ENCODE assay signal across 9 cellular contexts in genomic region chr9:87714819-87715218, GRCh38. TPM values are rescaled to one million over a fixed set of nuclear protein-coding genes. Genes with fewer than 3 reads are reported as not detected.
DNase-seq lines count a peak whose midpoint lies in the region; ATAC-seq, FAIRE-seq and TF ChIP-seq lines count a peak whose summit lies in the region.
"Had no signal": no experiment of that assay in that cellular context is flagged by ENCODE, and none has a peak within 500 bp of the region (broad histone marks: within the 10 kb centered on the region; RNA-seq: fewer than 3 reads in every experiment).

No MANE protein-coding gene starts in this region.

- no peaks in the 10 kb centered on the region for H3K9me3 ChIP-seq in small intestine (ENCODE audit: control insufficient read depth, low read depth)
- H3K9me3 ChIP-seq: HAP-1 had no signal

- ATAC-seq in activated CD4-positive, alpha-beta T cell treated with anti-CD3 and anti-CD28 coated beads for 36 hours = no peak
- ATAC-seq in HG03025 (IDR thresholded peaks at IDR 0.05; ENCODE audit: low FRiP score, unreplicated experiment) = no peak

- CTCF ChIA-PET in HEK293T (lab: Yijun Ruan, JAX) = no interaction called here
- CTCF ChIA-PET in activated CD4-positive, alpha-beta T cell treated with anti-CD3 and anti-CD28 coated beads for 36 hours (lab: Charles Lee) = interaction anchor here (0.6 to 1.4 kb wide), 5 partner anchors 17 to 379 kb away, joined by 3 to 4 read pairs (median 3); no protein-coding TSS in a partner anchor

- no peak overlapping the region for H3K27ac Mint-ChIP-seq in activated CD4-positive, alpha-beta T cell treated with anti-CD3 and anti-CD28 coated beads for 36 hours

- 49 to 64% (median 53%) methylated on average over 2 of the region's 2 CpGs for WGBS in small intestine, 3 donors

- intact Hi-C loops in activated CD4-positive, alpha-beta T cell treated with anti-CD3 and anti-CD28 coated beads for 36 hours (cut with DNase I, micrococcal nuclease) = loop anchor here in 1 of 2 experiments (5.0 kb wide), 1 partner anchor 97 kb away; no protein-coding TSS in a partner anchor

- in situ Hi-C loops in SK-MEL-5 (cut with HindIII; ENCODE audit: low pct_unique_long_range_greater_than_20kb, low sequenced_read_pairs) = no loop called here

- no peaks in the 10 kb centered on the region for H3K36me3 ChIP-seq in small intestine (ENCODE audit: control insufficient read depth in 2 of 2, insufficient read depth in 2 of 2, low read length in 2 of 2)
- H3K36me3 ChIP-seq: HAP-1 had no signal

- no peaks in the 10 kb centered on the region for H3K27me3 ChIP-seq in small intestine (ENCODE audit: control insufficient read depth in 2 of 2, insufficient read depth in 2 of 2, low read length in 2 of 2)

- POLR2A ChIA-PET in HEK293T (lab: Yijun Ruan, JAX) = interaction anchor here (1.1 kb wide), 1 partner anchor 11 kb away, joined by 3 read pairs; the partner anchor contains the start of gene CTSL
- POLR2A ChIA-PET in activated CD4-positive, alpha-beta T cell treated with anti-CD3 and anti-CD28 coated beads for 36 hours (lab: Charles Lee) = no interaction called here

- H3K4me1 ChIP-seq in small intestine (ENCODE audit: control insufficient read depth in 2 of 2, insufficient read depth in 1 of 2, low read depth in 1 of 2, low read length in 1 of 2) = no peaks in the 10 kb centered on the region

- no peak for FAIRE-seq in small intestine (lab: Jason Lieb, UNC)

- no peaks in the 10 kb centered on the region for H3K9me3 Mint-ChIP-seq in activated CD4-positive, alpha-beta T cell treated with anti-CD3 and anti-CD28 coated beads for 36 hours (ENCODE audit: low read depth)

- H3K4me1 Mint-ChIP-seq in activated CD4-positive, alpha-beta T cell treated with anti-CD3 and anti-CD28 coated beads for 36 hours = peaks cover 32% of the 10 kb centered on the region

- no peaks in the 10 kb centered on the region for H3K36me3 Mint-ChIP-seq in activated CD4-positive, alpha-beta T cell treated with anti-CD3 and anti-CD28 coated beads for 36 hours (ENCODE audit: low read depth)

- H3K4me3 ChIP-seq in small intestine (ENCODE audit: low read depth in 1 of 2, low read length in 2 of 2) = no peak overlapping the region
- H3K4me3 ChIP-seq: HAP-1 had no signal

- peak overlapping the region in 1 of 2 donors; percentile 24 for H3K27ac ChIP-seq in small intestine (ENCODE audit: low read depth in 1 of 2, low read length in 1 of 2)

- H3K4me3 Mint-ChIP-seq in activated CD4-positive, alpha-beta T cell treated with anti-CD3 and anti-CD28 coated beads for 36 hours = no peak overlapping the region

- H3K27me3 Mint-ChIP-seq in activated CD4-positive, alpha-beta T cell treated with anti-CD3 and anti-CD28 coated beads for 36 hours = peaks cover 4% of the 10 kb centered on the region

- DNase-seq in HEK293T (ENCODE audit: extremely low spot score) = peak; percentile 15
- peak; percentile 78 for DNase-seq in SK-MEL-5 (ENCODE audit: low read depth, low spot score)
- DNase-seq in globus pallidus (ENCODE audit: low spot score) = peak; percentile 75
- DNase-seq in small intestine = peak; percentile 21
- no peak for DNase-seq in activated CD8-positive, alpha-beta memory T cell treated with anti-CD3 and anti-CD28 coated beads, Interleukin-2, amount 50 U/mL, for 48 hours
- no peak for DNase-seq in NCI-H1048 (lab: John Stamatoyannopoulos, UW)
- no peak for DNase-seq in activated CD4-positive, alpha-beta T cell treated with anti-CD3 and anti-CD28 coated beads for 36 hours

TF ChIP-seq in HEK293T, 16 proteins besides CTCF, POLR2A, EP300 and RAD21:
- TF ChIP-seq L3MBTL2 (conservative IDR thresholded peaks at IDR 0.05) (no peak), ZNF384 (IDR thresholded peaks at IDR 0.05) (peak; percentile 71)

RNA-seq across cellular contexts. Expression of gene CTSL, which starts 11.1 kb away (rescaled TPM):
- 1,575 and 1,779 TPM in 2 replicates for total RNA-seq in SK-MEL-5 (2014; rRNA removed; shearing (Covaris generic))
- 869 and 890 TPM in 2 replicates for polyA plus RNA-seq in SK-MEL-5 (2015; cell fraction: cytosol; rRNA removed)
- polyA plus RNA-seq in SK-MEL-5 (2015; cell fraction: nucleus; rRNA removed) = 108 and 127 TPM in 2 replicates
- polyA plus RNA-seq in small intestine = 10 to 100 TPM; 21.0 to 90.7 (median 23.5) TPM
- total RNA-seq in activated CD4-positive, alpha-beta T cell treated with anti-CD3 and anti-CD28 coated beads for 36 hours = 1 to 10 TPM; 4.6 to 6.1 TPM

Comparison
In these comparisons a context has a peak if more than half of its experiments do, and no peak if none do; other contexts are left out.
1. DNase-seq: peak in HEK293T (single experiment), SK-MEL-5 (single experiment), globus pallidus (single experiment) and small intestine (single experiment); none in activated CD8-positive, alpha-beta memory T cell treated with anti-CD3 and anti-CD28 coated beads, Interleukin-2, amount 50 U/mL, for 48 hours (single experiment), NCI-H1048 (single experiment) and activated CD4-positive, alpha-beta T cell treated with anti-CD3 and anti-CD28 coated beads for 36 hours (single experiment).
2. RNA of gene CTSL, which starts 11.1 kb away (total RNA-seq): 1,575 to 1,779 TPM in SK-MEL-5; 4.6 to 6.1 TPM in activated CD4-positive, alpha-beta T cell treated with anti-CD3 and anti-CD28 coated beads for 36 hours; every median in the first group is over 100 times any median in the second.